In the genomic region with DNA sequence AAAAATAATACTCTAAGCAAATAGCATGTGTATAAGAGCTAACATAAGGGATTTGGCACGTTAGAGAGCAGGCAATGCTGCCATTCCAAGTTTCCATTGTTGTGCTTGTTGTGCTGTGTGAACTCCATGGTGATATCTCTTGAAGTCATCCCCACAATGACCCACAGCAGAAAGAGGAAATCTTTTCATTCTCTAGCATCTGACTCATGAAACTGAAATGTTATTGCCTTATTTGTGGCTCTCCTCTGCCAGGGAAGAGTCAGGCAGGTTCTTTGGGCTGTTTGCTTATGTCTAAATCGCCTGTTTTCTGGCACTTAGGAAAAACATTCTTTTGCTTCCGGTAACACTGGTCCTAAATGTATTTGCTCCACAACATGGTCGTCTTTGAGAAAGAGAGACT, we compare ENCODE assay signal across 10 cellular contexts.
DNase-seq lines count a peak whose midpoint lies in the region; ATAC-seq, FAIRE-seq and TF ChIP-seq lines count a peak whose summit lies in the region.
"Had no signal": no experiment of that assay in that cellular context is flagged by ENCODE, and none has a peak within 500 bp of the region (broad histone marks: within the 10 kb centered on the region; RNA-seq: fewer than 3 reads in every experiment).

No MANE protein-coding gene starts in this region.

- no peaks in the 10 kb centered on the region for H3K27me3 ChIP-seq in lung (ENCODE audit: control insufficient read depth, insufficient read depth)
- H3K27me3 ChIP-seq: BLaER1 treated with 17β-estradiol and CSF1 and Interleukin-3, amounts not matched to agents 10 nM and 100 nM had no signal

- POLR2A ChIA-PET in A549 (lab: Yijun Ruan, JAX), result no interaction called here

- TF ChIP-seq RAD21 in A549 (conservative IDR thresholded peaks at IDR 0.05 in 1 of 2, IDR thresholded peaks at IDR 0.05 in 1 of 2), result 0 out of 5 replicates have a peak, but pooled peaks of 1 of the 2 experiments have one; percentile 10

- no peak overlapping the region for H3K4me3 ChIP-seq in A549
- no peak overlapping the region for H3K4me3 ChIP-seq in lung
- H3K4me3 ChIP-seq: BLaER1 treated with 17β-estradiol and CSF1 and Interleukin-3, amounts not matched to agents 10 nM and 100 nM had no signal

- peak; percentile 29 to 80 for DNase-seq in A549 (ENCODE audit: low read depth in 1 of 2, low spot score in 1 of 2)
- DNase-seq in LoVo (ENCODE audit: low spot score), result peak; percentile 67
- DNase-seq in dermis microvascular lymphatic vessel endothelial cell (ENCODE audit: low read depth in 2 of 2), result peak; percentile 96 to 99
- DNase-seq in lung (ENCODE audit: low spot score), result no peak
- DNase-seq in activated CD8-positive, alpha-beta memory T cell treated with anti-CD3 and anti-CD28 coated beads for 24 hours, result no peak
- DNase-seq in erythroblast (lab: John Stamatoyannopoulos, UW), result no peak
- DNase-seq: activated T-cell treated with anti-CD3 and anti-CD28 coated beads, Interleukin-2, amount 50 U/mL, for 48 hours had no signal

- TF ChIP-seq CTCF in A549 (IDR thresholded peaks at IDR 0.05) (no peak), lung (IDR thresholded peaks at IDR 0.05; ENCODE audit: control extremely low read depth, extremely low read depth) (no peak)

- peak overlapping the region; percentile 22 to 74; a peak in 4 of 6 replicates for H3K27ac ChIP-seq in A549
- no peak overlapping the region for H3K27ac ChIP-seq in lung (ENCODE audit: low read depth in 1 of 2, low read length in 1 of 2)
- H3K27ac ChIP-seq: BLaER1 treated with 17β-estradiol and CSF1 and Interleukin-3, amounts not matched to agents 10 nM and 100 nM had no signal

- no peak for TF ChIP-seq POLR2A in A549 (IDR thresholded peaks at IDR 0.05; ENCODE audit: low read length)
- TF ChIP-seq POLR2A in erythroblast (IDR thresholded peaks at IDR 0.05; ENCODE audit: low read length), result no peak

- peak; percentile 90 to 96 for ATAC-seq in A549
- peak; percentile 70 for ATAC-seq in lung (ENCODE audit: insufficient read depth, low FRiP score)
- no peak for ATAC-seq in HG03039 (IDR thresholded peaks at IDR 0.05; ENCODE audit: unreplicated experiment)
- no peak for ATAC-seq in HG03439 (IDR thresholded peaks at IDR 0.05; ENCODE audit: unreplicated experiment)

- no peak for FAIRE-seq in A549 (lab: Jason Lieb, UNC)

- H3K4me2 ChIP-seq in A549, result peak overlapping the region; percentile 55
- H3K4me2 ChIP-seq: BLaER1 treated with 17β-estradiol and CSF1 and Interleukin-3, amounts not matched to agents 10 nM and 100 nM had no signal

- 1% methylated on average over 4 of the region's 4 CpGs for WGBS in A549 (ENCODE audit: missing lambda C conversion rate)
- 44 to 74% methylated on average over 4 of the region's 4 CpGs for WGBS in lung, 2 donors

- no peaks in the 10 kb centered on the region for H3K36me3 ChIP-seq in lung (ENCODE audit: control insufficient read depth in 2 of 2, insufficient read depth in 2 of 2, low read length in 2 of 2)
- H3K36me3 ChIP-seq: BLaER1 treated with 17β-estradiol and CSF1 and Interleukin-3, amounts not matched to agents 10 nM and 100 nM had no signal

- H3K4me1 ChIP-seq in A549, result peaks cover 15% of the 10 kb centered on the region; the same call in 1 of the 3 replicates
- peaks cover 1 to 7% of the 10 kb centered on the region in 2 donors for H3K4me1 ChIP-seq in lung (ENCODE audit: control insufficient read depth in 2 of 2, insufficient read depth in 2 of 2, low read length in 2 of 2)
- H3K4me1 ChIP-seq: BLaER1 treated with 17β-estradiol and CSF1 and Interleukin-3, amounts not matched to agents 10 nM and 100 nM had no signal

- H3K9me3 ChIP-seq in A549, result peaks cover 2% of the 10 kb centered on the region; the same call in 1 of the 3 replicates
- H3K9me3 ChIP-seq in lung (ENCODE audit: control insufficient read depth in 2 of 2, insufficient read depth in 1 of 2, low read length in 1 of 2), result no peaks in the 10 kb centered on the region

- CTCF ChIA-PET in A549 (lab: Yijun Ruan, JAX), result no interaction called here

- 0 out of 5 replicates have a peak, but pooled peaks of 1 of the 2 experiments have one; percentile 12 for TF ChIP-seq EP300 in A549 (IDR thresholded peaks at IDR 0.05)

TF ChIP-seq in A549, 52 proteins besides CTCF, POLR2A, EP300 and RAD21:
- TF ChIP-seq FOSL2 (IDR thresholded peaks at IDR 0.05), result no peak
- peak; percentile 84 for TF ChIP-seq FOSL2 (CRISPR knock-in tag; IDR thresholded peaks at IDR 0.05)
- no peak for TF ChIP-seq ZNF302 (CRISPR knock-in tag; IDR thresholded peaks at IDR 0.05)
- TF ChIP-seq RFX5 (IDR thresholded peaks at IDR 0.05), result no peak
- TF ChIP-seq HEYL (CRISPR knock-in tag; IDR thresholded peaks at IDR 0.05), result no peak
- 0 out of 2 replicates have a peak, but pooled peaks have one; percentile 15 for TF ChIP-seq GATA3 (IDR thresholded peaks at IDR 0.05; ENCODE audit: borderline replicate concordance)
- TF ChIP-seq JUNB (IDR thresholded peaks at IDR 0.05), result peak; percentile 45; the same call in 1 of the 2 replicates
- TF ChIP-seq CEBPB (IDR thresholded peaks at IDR 0.05), result 0 out of 4 replicates have a peak, but pooled peaks of 1 of the 2 experiments have one; percentile 10

Comparison
In these comparisons a context has a peak if more than half of its experiments do, and no peak if none do; other contexts are left out.
1. ATAC-seq: peak in A549 (2 of 2) and lung (single experiment); none in HG03039 (single experiment) and HG03439 (single experiment).
2. DNase-seq: peak in A549 (2 of 2), LoVo (single experiment) and dermis microvascular lymphatic vessel endothelial cell (2 of 2); none in lung (single experiment), activated CD8-positive, alpha-beta memory T cell treated with anti-CD3 and anti-CD28 coated beads for 24 hours (single experiment) and erythroblast (0 of 2).
3. H3K27ac ChIP-seq: peak in A549 (2 of 2); none in lung (0 of 2).